In the genomic region with DNA sequence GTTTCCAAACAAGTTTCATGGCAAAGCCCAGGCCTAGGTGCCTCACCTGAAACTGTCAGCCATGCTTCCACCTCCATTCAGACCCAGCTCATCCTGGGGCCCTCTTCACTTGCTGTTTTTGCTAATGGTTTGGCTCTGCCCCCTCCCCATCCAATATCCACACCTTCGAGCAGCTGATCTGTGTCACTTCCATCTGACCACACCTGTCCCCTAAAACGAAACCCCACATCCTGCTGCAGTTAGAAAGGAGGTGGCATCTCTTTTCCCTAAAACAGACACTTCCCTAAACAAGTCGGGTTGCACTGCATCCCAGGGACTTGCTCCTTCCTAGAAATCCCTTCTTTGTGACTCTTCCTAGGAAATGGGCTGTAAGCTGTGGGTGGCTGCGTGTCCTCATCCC, we compare ENCODE assay signal across 25 cellular contexts.
A peak's percentile ranks its signal among the peaks of the same experiment; 100 is the strongest.
DNase-seq lines count a peak whose midpoint lies in the region; ATAC-seq, FAIRE-seq and TF ChIP-seq lines count a peak whose summit lies in the region.
"Had no signal": no experiment of that assay in that cellular context is flagged by ENCODE, and none has a peak within 500 bp of the region (broad histone marks: within the 10 kb centered on the region; RNA-seq: fewer than 3 reads in every experiment).

No MANE protein-coding gene starts in this region.

- H2AFZ ChIP-seq in astrocyte (ENCODE audit: low read depth, low read length): no peak overlapping the region
- H2AFZ ChIP-seq in H1 (ENCODE audit: low read length): peak overlapping the region; percentile 22; the same call in 1 of the 2 replicates
- H2AFZ ChIP-seq in neuronal stem cell (ENCODE audit: low read length): no peak overlapping the region
- H2AFZ ChIP-seq in trophoblast cell (ENCODE audit: insufficient read depth, low read length, poor library complexity): no peak overlapping the region

- H2BK5ac ChIP-seq in H1 (ENCODE audit: low read depth, low read length) (no peak overlapping the region), neuronal stem cell (ENCODE audit: low read length) (no peak overlapping the region), trophoblast cell (ENCODE audit: low read depth, low read length, poor library complexity) (no peak overlapping the region)

- no peak overlapping the region for H2BK120ac ChIP-seq in H1 (replicated peaks; ENCODE audit: low read depth, low read length)
- H2BK120ac ChIP-seq in neuronal stem cell (ENCODE audit: low read depth, low read length): no peak overlapping the region
- H2BK120ac ChIP-seq in trophoblast cell (ENCODE audit: insufficient read depth, low read length, poor library complexity): no peak overlapping the region

- no peak for TF ChIP-seq RAD21 in H1 (IDR thresholded peaks at IDR 0.05 in 1 of 2, conservative IDR thresholded peaks at IDR 0.05 in 1 of 2; ENCODE audit: low read depth in 2 of 2, low read length in 2 of 2)

- H2AK5ac ChIP-seq in H1 (ENCODE audit: low read depth, low read length) (no peak overlapping the region), neuronal stem cell (ENCODE audit: low read depth, low read length) (peak overlapping the region; percentile 61), trophoblast cell (ENCODE audit: low read length) (no peak overlapping the region)

- peak overlapping the region; percentile 59 for H3K27ac Mint-ChIP-seq in astrocyte (ENCODE audit: unreplicated experiment)
- H3K27ac Mint-ChIP-seq: CD14-positive monocyte; CD4-positive, alpha-beta memory T cell; CD4-positive, CD25-positive, alpha-beta regulatory T cell had no signal

- TF ChIP-seq CTCF in astrocyte (IDR thresholded peaks at IDR 0.05; ENCODE audit: insufficient read depth, low read depth, low read length) (no peak), H1 (IDR thresholded peaks at IDR 0.05; ENCODE audit: control extremely low read depth in 1 of 3, insufficient read depth in 1 of 3, low read depth in 1 of 3, low read length in 3 of 3) (no peak)

- no peak overlapping the region for H3K4me3 Mint-ChIP-seq in astrocyte (ENCODE audit: unreplicated experiment)
- H3K4me3 Mint-ChIP-seq: CD14-positive monocyte; CD4-positive, alpha-beta memory T cell; CD4-positive, CD25-positive, alpha-beta regulatory T cell; CD8-positive, alpha-beta memory T cell had no signal

- DNase-seq in astrocyte (ENCODE audit: low read depth) (no peak), H1 (ENCODE audit: low read depth in 1 of 2, low spot score in 2 of 2) (no peak), neuronal stem cell (ENCODE audit: low spot score) (no peak), trophoblast cell (no peak)
- DNase-seq: 8988T; ACHN; BE2C; C1 segment of cervical spinal cord; CD4-positive, alpha-beta memory T cell; CD4-positive, CD25-positive, alpha-beta regulatory T cell; CD8-positive, alpha-beta memory T cell; DMS 273 treated with DMSO at 0.1 percent for 48 hours; DMS153; DMS53; DMS79; DND-41; EL; GDM1 had no signal

- CTCF ChIA-PET in H1 (lab: Charles Lee; ENCODE audit: partially characterized antibody): no interaction called here

- H3K27me3 Mint-ChIP-seq in astrocyte (ENCODE audit: low read depth, unreplicated experiment): no peaks in the 10 kb centered on the region
- H3K27me3 Mint-ChIP-seq: CD4-positive, CD25-positive, alpha-beta regulatory T cell had no signal

- H4K91ac ChIP-seq in H1 (replicated peaks; ENCODE audit: insufficient read length, low read length): no peak overlapping the region
- no peak overlapping the region for H4K91ac ChIP-seq in neuronal stem cell (ENCODE audit: low read depth, low read length, poor library complexity)
- H4K91ac ChIP-seq in trophoblast cell (ENCODE audit: low read depth, low read length): no peak overlapping the region

- H3K79me2 ChIP-seq in astrocyte (ENCODE audit: insufficient read depth, low read length) (no peaks in the 10 kb centered on the region), H1 (ENCODE audit: control insufficient read depth in 1 of 2, insufficient read depth in 2 of 2, low read length in 2 of 2) (no peaks in the 10 kb centered on the region), trophoblast cell (ENCODE audit: control insufficient read depth, insufficient read depth, low read length, poor library complexity) (no peaks in the 10 kb centered on the region)

- H4K8ac ChIP-seq in H1 (ENCODE audit: extremely low read depth, insufficient read depth, low read length): no peak overlapping the region
- no peak overlapping the region for H4K8ac ChIP-seq in neuronal stem cell (ENCODE audit: low read depth, low read length)
- H4K8ac ChIP-seq in trophoblast cell (ENCODE audit: low read depth, low read length): no peak overlapping the region

- H2BK20ac ChIP-seq in H1 (ENCODE audit: low read length): peak overlapping the region; percentile 21; the same call in 1 of the 2 replicates

- no peaks in the 10 kb centered on the region for H3K4me1 Mint-ChIP-seq in astrocyte (ENCODE audit: low read depth, unreplicated experiment)
- H3K4me1 Mint-ChIP-seq: CD14-positive monocyte; CD4-positive, alpha-beta memory T cell; CD4-positive, CD25-positive, alpha-beta regulatory T cell; CD8-positive, alpha-beta memory T cell had no signal

- no peak overlapping the region for H3K56ac ChIP-seq in H1 (replicated peaks; ENCODE audit: insufficient read length, low read depth, low read length)

- H3K79me1 ChIP-seq in H1 (ENCODE audit: low read depth, low read length) (no peaks in the 10 kb centered on the region), neuronal stem cell (ENCODE audit: low read depth, low read length) (no peaks in the 10 kb centered on the region), trophoblast cell (ENCODE audit: low read length) (no peaks in the 10 kb centered on the region)

- H3K14ac ChIP-seq in H1 (ENCODE audit: insufficient read length): no peak overlapping the region
- H3K14ac ChIP-seq in neuronal stem cell (ENCODE audit: low read length): no peak overlapping the region
- no peak overlapping the region for H3K14ac ChIP-seq in trophoblast cell (ENCODE audit: low read length)

- no peak overlapping the region for H3K9ac ChIP-seq in astrocyte (ENCODE audit: low read length)
- H3K9ac ChIP-seq in H1 (replicated peaks in 1 of 4; ENCODE audit: extremely low read depth in 1 of 4, low read depth in 3 of 4, low read length in 3 of 4): no peak overlapping the region
- no peak overlapping the region for H3K9ac ChIP-seq in neuronal stem cell (ENCODE audit: low read depth, low read length, poor library complexity)
- H3K9ac ChIP-seq in trophoblast cell (ENCODE audit: low read length): no peak overlapping the region
- H3K9ac ChIP-seq: BLaER1 had no signal

- H3K27ac ChIP-seq in astrocyte (ENCODE audit: low read depth, low read length): no peak overlapping the region
- H3K27ac ChIP-seq in H1 (ENCODE audit: low read depth, low read length): no peak overlapping the region
- no peak overlapping the region for H3K27ac ChIP-seq in neuronal stem cell (replicated peaks; ENCODE audit: low read length)
- no peak overlapping the region for H3K27ac ChIP-seq in trophoblast cell (ENCODE audit: low read depth, low read length)
- H3K27ac ChIP-seq: BLaER1 had no signal

- H3K27me3 ChIP-seq in astrocyte (ENCODE audit: insufficient read depth, low read length) (no peaks in the 10 kb centered on the region), H1 (replicated peaks in 1 of 4; ENCODE audit: control insufficient read depth in 3 of 4, extremely low read depth in 1 of 4, insufficient read depth in 3 of 4, low read length in 3 of 4) (no peaks in the 10 kb centered on the region), neuronal stem cell (ENCODE audit: control insufficient read depth in 3 of 3, insufficient read depth in 3 of 3, low read depth in 1 of 3, low read length in 3 of 3) (peaks cover 0 to 6% (median 2%) of the 10 kb centered on the region in 3 experiments), trophoblast cell (ENCODE audit: insufficient read depth, low read length) (no peaks in the 10 kb centered on the region)
- H3K27me3 ChIP-seq: BE2C, BLaER1 had no signal

- H3K9me3 ChIP-seq in astrocyte (ENCODE audit: insufficient read depth, low read depth, low read length) (peaks cover 4% of the 10 kb centered on the region), H1 (ENCODE audit: insufficient read depth in 2 of 2, low read depth in 1 of 2, low read length in 1 of 2) (no peaks in the 10 kb centered on the region), neuronal stem cell (replicated peaks in 1 of 2; ENCODE audit: control insufficient read depth in 2 of 2, insufficient read depth in 1 of 2, low read depth in 1 of 2, low read length in 2 of 2) (peaks cover 0 to 2% of the 10 kb centered on the region in 2 donors), trophoblast cell (ENCODE audit: insufficient read depth, low read depth, low read length) (peaks cover 2% of the 10 kb centered on the region)
- H3K9me3 ChIP-seq: BE2C, BLaER1 had no signal

- peaks cover 25% of the 10 kb centered on the region for H3K9me3 Mint-ChIP-seq in astrocyte (ENCODE audit: unreplicated experiment)

- no peak for ATAC-seq in HG03565 (IDR thresholded peaks at IDR 0.05; ENCODE audit: unreplicated experiment)
- ATAC-seq: GM12878 had no signal

- H4K5ac ChIP-seq in H1 (ENCODE audit: insufficient read length, low read depth, low read length): no peak overlapping the region

- no peaks in the 10 kb centered on the region for H3K36me3 Mint-ChIP-seq in astrocyte (ENCODE audit: low read depth, unreplicated experiment)
- H3K36me3 Mint-ChIP-seq: CD14-positive monocyte; CD4-positive, CD25-positive, alpha-beta regulatory T cell; CD8-positive, alpha-beta memory T cell had no signal

- H4K12ac ChIP-seq in trophoblast cell (ENCODE audit: low read depth, low read length): no peak overlapping the region

- H3K4me2 ChIP-seq in astrocyte (ENCODE audit: low read length) (no peak overlapping the region), H1 (ENCODE audit: insufficient read depth in 1 of 2, low read depth in 2 of 2, low read length in 2 of 2) (no peak overlapping the region), neuronal stem cell (ENCODE audit: insufficient read depth, low read length, poor library complexity, severe bottlenecking) (no peak overlapping the region), trophoblast cell (ENCODE audit: low read length) (no peak overlapping the region)
- H3K4me2 ChIP-seq: BLaER1 had no signal

- no peak for TF ChIP-seq EP300 in H1 (IDR thresholded peaks at IDR 0.05; ENCODE audit: borderline replicate concordance in 1 of 2, low read depth in 2 of 2, low read length in 2 of 2)

- H3K23me2 ChIP-seq in H1 (ENCODE audit: low read depth, low read length): no peaks in the 10 kb centered on the region

- no peak overlapping the region for H3K4me3 ChIP-seq in astrocyte (ENCODE audit: insufficient read depth, low read depth, low read length)
- no peak overlapping the region for H3K4me3 ChIP-seq in H1 (ENCODE audit: extremely low read depth in 1 of 4, insufficient read depth in 2 of 4, low read depth in 3 of 4, low read length in 4 of 4)
- H3K4me3 ChIP-seq in neuronal stem cell (ENCODE audit: low read length in 2 of 2): no peak overlapping the region
- no peak overlapping the region for H3K4me3 ChIP-seq in trophoblast cell (ENCODE audit: low read depth, low read length)
- H3K4me3 ChIP-seq: BLaER1, GM12878 had no signal

- no peaks in the 10 kb centered on the region for H3K4me1 ChIP-seq in astrocyte (ENCODE audit: insufficient read depth, low read length)
- H3K4me1 ChIP-seq in H1 (replicated peaks in 1 of 4; ENCODE audit: control insufficient read depth in 3 of 4, insufficient read depth in 4 of 4, low read length in 3 of 4): peaks cover 0 to 5% (median 2%) of the 10 kb centered on the region in 4 experiments; a peak in 3 of 7 replicates
- peaks cover 0 to 5% of the 10 kb centered on the region in 2 donors for H3K4me1 ChIP-seq in neuronal stem cell (ENCODE audit: control insufficient read depth in 2 of 2, insufficient read depth in 1 of 2, low read depth in 1 of 2, low read length in 2 of 2)
- no peaks in the 10 kb centered on the region for H3K4me1 ChIP-seq in trophoblast cell (ENCODE audit: control insufficient read depth in 1 of 2, insufficient read depth in 2 of 2, low read length in 2 of 2)
- H3K4me1 ChIP-seq: BE2C, BLaER1 had no signal

- TF ChIP-seq POLR2A in H1 (IDR thresholded peaks at IDR 0.05; ENCODE audit: control extremely low read depth in 1 of 2, low read depth in 2 of 2, low read length in 2 of 2): no peak

- H2BK15ac ChIP-seq in H1 (ENCODE audit: low read length) (no peak overlapping the region), neuronal stem cell (ENCODE audit: low read length) (no peak overlapping the region)

- 96% methylated on average over 4 of the region's 4 CpGs; no CpG with 5 or more reads in 1 of the 2 experiments for WGBS in H1 (ENCODE audit: extremely low coverage in 1 of 2, insufficient coverage in 1 of 2, insufficient read length in 1 of 2, insufficient replicate concordance in 2 of 2, low coverage in 1 of 2, low lambda C conversion rate in 2 of 2, missing lambda C conversion rate in 1 of 2), 2 experiments
- WGBS in neuronal stem cell (ENCODE audit: extremely low coverage in 2 of 2, insufficient read length in 2 of 2, insufficient replicate concordance in 1 of 2), 2 donors: no CpG with 5 or more reads among the region's 4 CpGs
- no CpG with 5 or more reads among the region's 4 CpGs for WGBS in trophoblast cell (ENCODE audit: extremely low coverage, insufficient coverage, insufficient read length)

- H3K18ac ChIP-seq in H1 (ENCODE audit: extremely low read depth, low read length) (no peak overlapping the region), neuronal stem cell (ENCODE audit: low read length) (peak overlapping the region; percentile 85), trophoblast cell (ENCODE audit: low read length) (no peak overlapping the region)

- H3K36me3 ChIP-seq in astrocyte (ENCODE audit: insufficient read depth, low read length): no peaks in the 10 kb centered on the region
- no peaks in the 10 kb centered on the region for H3K36me3 ChIP-seq in H1 (ENCODE audit: control insufficient read depth in 2 of 4, insufficient read depth in 4 of 4, low read length in 3 of 4)
- no peaks in the 10 kb centered on the region for H3K36me3 ChIP-seq in neuronal stem cell (replicated peaks in 1 of 2; ENCODE audit: control insufficient read depth in 2 of 2, insufficient read depth in 2 of 2, low read length in 2 of 2)
- no peaks in the 10 kb centered on the region for H3K36me3 ChIP-seq in trophoblast cell (ENCODE audit: control insufficient read depth in 1 of 2, insufficient read depth in 2 of 2, low read length in 2 of 2)
- H3K36me3 ChIP-seq: BE2C, BLaER1 had no signal

- H4K20me1 ChIP-seq in astrocyte (ENCODE audit: insufficient read depth, low read length) (no peaks in the 10 kb centered on the region), H1 (replicated peaks in 1 of 2; ENCODE audit: control insufficient read depth in 1 of 2, insufficient read depth in 2 of 2, low read length in 2 of 2) (no peaks in the 10 kb centered on the region)
- H4K20me1 ChIP-seq: BLaER1 had no signal

- POLR2A ChIA-PET in H1 (lab: Charles Lee; ENCODE audit: partially characterized antibody): no interaction called here

- H2BK12ac ChIP-seq in H1 (ENCODE audit: low read depth, low read length): peak overlapping the region; percentile 70; the same call in 1 of the 2 replicates
- peak overlapping the region; percentile 66 for H2BK12ac ChIP-seq in neuronal stem cell (ENCODE audit: low read length)
- H2BK12ac ChIP-seq in trophoblast cell (ENCODE audit: low read length): no peak overlapping the region

- H3K4ac ChIP-seq in H1 (replicated peaks; ENCODE audit: insufficient read length, low read depth, low read length) (no peak overlapping the region), neuronal stem cell (ENCODE audit: low read length) (no peak overlapping the region), trophoblast cell (ENCODE audit: low read depth, low read length) (no peak overlapping the region)

- FAIRE-seq in astrocyte (lab: Jason Lieb, UNC): no peak
- FAIRE-seq in H1 (lab: Jason Lieb, UNC): no peak
- FAIRE-seq: A204.1, GM12878, GM12892, GM18507 had no signal

- no peak overlapping the region for H3K23ac ChIP-seq in H1 (ENCODE audit: insufficient read length)
- no peak overlapping the region for H3K23ac ChIP-seq in neuronal stem cell (ENCODE audit: low read depth, low read length, poor library complexity)
- H3K23ac ChIP-seq in trophoblast cell (ENCODE audit: low read length): no peak overlapping the region
